In the genomic region with DNA sequence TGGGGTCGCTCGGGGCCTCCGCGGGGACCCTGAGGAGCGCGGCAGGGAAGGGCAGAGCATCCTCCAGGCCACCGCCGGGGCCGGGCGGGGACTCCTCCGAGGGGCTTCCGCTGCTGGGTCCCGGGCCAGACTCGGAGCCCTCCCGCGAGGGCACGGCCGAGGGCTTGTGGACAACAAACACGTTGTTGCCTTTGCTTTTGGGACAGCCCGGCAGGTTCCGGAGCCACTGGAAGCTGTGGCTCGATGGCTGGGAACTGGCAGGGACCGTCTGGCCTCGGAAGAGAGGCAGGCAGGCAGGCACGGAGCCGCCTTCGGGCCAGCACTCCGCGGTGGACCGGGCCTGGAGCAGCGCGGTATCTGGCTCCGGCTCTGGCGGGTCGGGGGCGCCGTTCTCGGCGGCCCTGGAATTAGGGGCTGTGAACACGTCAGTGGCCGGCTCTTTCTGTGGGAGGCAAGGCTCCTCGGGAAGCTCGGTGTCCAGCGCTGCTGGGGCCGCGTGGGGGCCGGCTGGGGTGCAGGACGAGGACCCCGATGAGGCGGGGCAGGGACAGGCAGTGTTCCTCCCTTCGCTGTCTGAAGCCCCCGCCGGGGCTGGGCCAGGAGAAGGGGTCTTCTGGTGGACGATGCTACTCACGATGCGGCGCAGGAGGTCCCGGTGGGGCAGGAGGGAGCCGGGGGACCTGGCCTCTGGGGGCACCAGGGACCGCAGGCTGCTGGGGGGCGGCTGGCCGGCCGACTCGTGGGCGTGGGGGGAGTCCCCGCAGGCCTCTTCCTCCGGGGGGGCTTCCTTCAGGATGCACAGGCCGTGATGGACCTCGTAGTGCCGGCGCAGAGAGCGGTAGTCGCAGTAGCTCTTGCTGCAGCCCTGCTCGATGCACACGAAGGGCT, we compare ENCODE assay signal across 19 cellular contexts. TPM values are rescaled to one million over a fixed set of nuclear protein-coding genes. Genes with fewer than 3 reads are reported as not detected.
DNase-seq lines count a peak whose midpoint lies in the region; ATAC-seq and TF ChIP-seq lines count a peak whose summit lies in the region.
"Had no signal": no experiment of that assay in that cellular context is flagged by ENCODE, and none has a peak within 500 bp of the region (broad histone marks: within the 10 kb centered on the region; RNA-seq: fewer than 3 reads in every experiment).

No MANE protein-coding gene starts in this region.

- DNase-seq in AG08395 (ENCODE audit: low spot score) (peak; percentile 18), GM23338 (ENCODE audit: low spot score) (peak; percentile 62), dorsolateral prefrontal cortex (no peak), neuronal stem cell (ENCODE audit: low spot score) (no peak), natural killer cell (no peak)
- no peak for DNase-seq in activated CD4-positive, alpha-beta T cell treated with anti-CD3 and anti-CD28 coated beads, Interleukin-2, amount 50 U/mL, for 1 hour
- DNase-seq: activated B cell treated with CpG ODN at 0.5 μM for 24 hours; activated naive CD8-positive, alpha-beta T cell treated with anti-CD3 and anti-CD28 coated beads, Interleukin-2, amount 10 ng/mL, durations not matched to agents 7 days and 5 days; AML-193; DMS79 treated with DMSO at 0.1 percent for 48 hours; Karpas-422; NCI-H1694; NCI-H524 treated with DMSO at 0.1 percent for 48 hours; nephron progenitor cell; OCI-M1 had no signal

- H3K79me2 ChIP-seq in GM23338 (replicated peaks; ENCODE audit: insufficient read depth): no peaks in the 10 kb centered on the region

- H2BK12ac ChIP-seq in neuronal stem cell (ENCODE audit: low read length): peak overlapping the region; percentile 73

- H3K9me3 Mint-ChIP-seq in GM23338: no peaks in the 10 kb centered on the region
- H3K9me3 Mint-ChIP-seq in natural killer cell: no peaks in the 10 kb centered on the region
- H3K9me3 Mint-ChIP-seq: activated B cell treated with CpG ODN at 0.5 μM for 24 hours; activated naive CD8-positive, alpha-beta T cell treated with anti-CD3 and anti-CD28 coated beads, Interleukin-2, amount 10 ng/mL, durations not matched to agents 7 days and 5 days; nephron progenitor cell; stimulated activated naive CD8-positive, alpha-beta T cell treated with anti-CD3 and anti-CD28 coated beads, Interleukin-15, Interleukin-2, amounts not matched to agents 100 ng/mL and 50 ng/mL, for 24 hours had no signal

- peak overlapping the region; percentile 49 for H2BK15ac ChIP-seq in neuronal stem cell (ENCODE audit: low read length)

- peak overlapping the region; percentile 93 for H2AFZ ChIP-seq in GM23338
- no peak overlapping the region for H2AFZ ChIP-seq in neuronal stem cell (ENCODE audit: low read length)

- H3K18ac ChIP-seq in neuronal stem cell (ENCODE audit: low read length): peak overlapping the region; percentile 57

- H3K36me3 ChIP-seq in GM23338 (ENCODE audit: insufficient read depth) (no peaks in the 10 kb centered on the region), neuronal stem cell (replicated peaks in 1 of 2; ENCODE audit: control insufficient read depth in 2 of 2, insufficient read depth in 2 of 2, low read length in 2 of 2) (no peaks in the 10 kb centered on the region)

- no peak overlapping the region for H3K27ac Mint-ChIP-seq in GM23338
- H3K27ac Mint-ChIP-seq in natural killer cell: peak overlapping the region in 1 of 2 donors; percentile 40
- H3K27ac Mint-ChIP-seq: activated B cell treated with CpG ODN at 0.5 μM for 24 hours; activated naive CD8-positive, alpha-beta T cell treated with anti-CD3 and anti-CD28 coated beads, Interleukin-2, amount 10 ng/mL, durations not matched to agents 7 days and 5 days; nephron progenitor cell; stimulated activated naive CD8-positive, alpha-beta T cell treated with anti-CD3 and anti-CD28 coated beads, Interleukin-15, Interleukin-2, amounts not matched to agents 100 ng/mL and 50 ng/mL, for 24 hours had no signal

- H3K23ac ChIP-seq in neuronal stem cell (ENCODE audit: low read depth, low read length, poor library complexity): no peak overlapping the region

- H3K4me3 Mint-ChIP-seq in GM23338 (no peak overlapping the region), natural killer cell (no peak overlapping the region)
- H3K4me3 Mint-ChIP-seq: activated B cell treated with CpG ODN at 0.5 μM for 24 hours; activated naive CD8-positive, alpha-beta T cell treated with anti-CD3 and anti-CD28 coated beads, Interleukin-2, amount 10 ng/mL, durations not matched to agents 7 days and 5 days; nephron progenitor cell had no signal

- peaks cover 6% of the 10 kb centered on the region; the same call in 1 of the 3 replicates for H3K4me1 Mint-ChIP-seq in GM23338
- peaks cover 19 to 21% of the 10 kb centered on the region in 2 donors for H3K4me1 Mint-ChIP-seq in natural killer cell

- WGBS in neuronal stem cell (ENCODE audit: extremely low coverage in 2 of 2, insufficient read length in 2 of 2, insufficient replicate concordance in 1 of 2), 2 donors: no CpG with 5 or more reads among the region's 75 CpGs

- H3K27me3 ChIP-seq in GM23338 (ENCODE audit: insufficient read depth) (no peaks in the 10 kb centered on the region), dorsolateral prefrontal cortex (peaks cover 0 to 26% (median 4%) of the 10 kb centered on the region in 45 donors), neuronal stem cell (ENCODE audit: control insufficient read depth in 3 of 3, insufficient read depth in 3 of 3, low read depth in 1 of 3, low read length in 3 of 3) (peaks cover 0 to 29% (median 0%) of the 10 kb centered on the region in 3 experiments)

- TF ChIP-seq CTCF in GM23338 (conservative IDR thresholded peaks at IDR 0.05; ENCODE audit: low read depth in 2 of 2): no peak
- TF ChIP-seq CTCF in dorsolateral prefrontal cortex (IDR thresholded peaks at IDR 0.05 in 54 of 56, conservative IDR thresholded peaks at IDR 0.05 in 2 of 56; ENCODE audit: low read depth in 1 of 56, partially characterized antibody in 56 of 56): no peak
- TF ChIP-seq CTCF in natural killer cell (IDR thresholded peaks at IDR 0.05): no peak

- H3K4me3 ChIP-seq in GM23338 (no peak overlapping the region), dorsolateral prefrontal cortex (peak overlapping the region in 41 of 59 donors; percentile 7 to 50 (median 31)), neuronal stem cell (ENCODE audit: low read length in 2 of 2) (no peak overlapping the region)

- peak overlapping the region; percentile 21 for H3K9ac ChIP-seq in neuronal stem cell (ENCODE audit: low read depth, low read length, poor library complexity)

- no peaks in the 10 kb centered on the region for H3K4me1 ChIP-seq in GM23338 (ENCODE audit: insufficient read depth)
- H3K4me1 ChIP-seq in neuronal stem cell (ENCODE audit: control insufficient read depth in 2 of 2, insufficient read depth in 1 of 2, low read depth in 1 of 2, low read length in 2 of 2): no peaks in the 10 kb centered on the region

- intact Hi-C loops in dorsolateral prefrontal cortex (cut with DNase I) (no loop called here), natural killer cell (cut with micrococcal nuclease) (loop anchor here (10.0 kb wide), 1 partner anchor 149 kb away; no protein-coding TSS in a partner anchor)

- H3K27me3 Mint-ChIP-seq in GM23338 (ENCODE audit: insufficient read depth, low read depth, poor library complexity) (peaks cover 2% of the 10 kb centered on the region), natural killer cell (ENCODE audit: low read depth in 2 of 2) (peaks cover 0 to 5% of the 10 kb centered on the region in 2 donors)

- H4K20me1 ChIP-seq in GM23338 (replicated peaks; ENCODE audit: insufficient read depth): no peaks in the 10 kb centered on the region

- no peaks in the 10 kb centered on the region for H3K9me3 ChIP-seq in neuronal stem cell (replicated peaks in 1 of 2; ENCODE audit: control insufficient read depth in 2 of 2, insufficient read depth in 1 of 2, low read depth in 1 of 2, low read length in 2 of 2)

- no peak overlapping the region for H3K4ac ChIP-seq in neuronal stem cell (ENCODE audit: low read length)

- H2AK5ac ChIP-seq in neuronal stem cell (ENCODE audit: low read depth, low read length): peak overlapping the region; percentile 84

- H3K79me1 ChIP-seq in neuronal stem cell (ENCODE audit: low read depth, low read length): peaks cover 2% of the 10 kb centered on the region

- H3K9me2 ChIP-seq in GM23338 (ENCODE audit: insufficient read depth): no peaks in the 10 kb centered on the region

- no peak overlapping the region for H3K14ac ChIP-seq in neuronal stem cell (ENCODE audit: low read length)

- H3K36me3 Mint-ChIP-seq in GM23338 (ENCODE audit: low read depth): no peaks in the 10 kb centered on the region
- no peaks in the 10 kb centered on the region for H3K36me3 Mint-ChIP-seq in natural killer cell
- H3K36me3 Mint-ChIP-seq: activated naive CD8-positive, alpha-beta T cell treated with anti-CD3 and anti-CD28 coated beads, Interleukin-2, amount 10 ng/mL, durations not matched to agents 7 days and 5 days had no signal

- H2BK120ac ChIP-seq in neuronal stem cell (ENCODE audit: low read depth, low read length): no peak overlapping the region

- H3K27ac ChIP-seq in GM23338 (ENCODE audit: low read depth) (peak overlapping the region; percentile 63; the same call in 1 of the 2 replicates), dorsolateral prefrontal cortex (no peak overlapping the region), neuronal stem cell (replicated peaks; ENCODE audit: low read length) (no peak overlapping the region)

- H3K4me2 ChIP-seq in GM23338: peak overlapping the region; percentile 48; the same call in 1 of the 2 replicates
- H3K4me2 ChIP-seq in neuronal stem cell (ENCODE audit: insufficient read depth, low read length, poor library complexity, severe bottlenecking): no peak overlapping the region

- H4K8ac ChIP-seq in neuronal stem cell (ENCODE audit: low read depth, low read length): no peak overlapping the region

- H3F3A ChIP-seq in GM23338 (replicated peaks; ENCODE audit: low read depth): no peaks in the 10 kb centered on the region; the same call in 1 of the 2 replicates

- no peak overlapping the region for H4K91ac ChIP-seq in neuronal stem cell (ENCODE audit: low read depth, low read length, poor library complexity)

- peak; percentile 75 for ATAC-seq in GM23338
- ATAC-seq in GM21576 (IDR thresholded peaks at IDR 0.05; ENCODE audit: unreplicated experiment): no peak
- ATAC-seq in GM21367 (IDR thresholded peaks at IDR 0.05; ENCODE audit: unreplicated experiment): no peak
- ATAC-seq in natural killer cell: no peak

- H2BK5ac ChIP-seq in neuronal stem cell (ENCODE audit: low read length): no peak overlapping the region

RNA-seq across cellular contexts. Expression of gene ZNF541, which starts 27.6 kb away (rescaled TPM):
- 0.42 TPM in 1 of 2 replicates, not detected in the other for total RNA-seq in GM23338 (2014; rRNA removed; shearing (Covaris generic))
- polyA plus RNA-seq in GM23338 (2016; fragmentation: Nextera tagmentation; extraction: Ambion mirVana): 0.05 and 0.26 TPM in 2 replicates
- 1 to 10 TPM in 85 of 120 experiments, under 1 TPM in 35; 0.50 to 4.5 (median 1.3) TPM for total RNA-seq in dorsolateral prefrontal cortex
- not detected for polyA plus RNA-seq in neuronal stem cell (2013, experiment 1 of 2)
- polyA plus RNA-seq in neuronal stem cell (2013, experiment 2 of 2): not detected
- 1 to 10 TPM; 1.5 to 2.0 (median 1.5) TPM for total RNA-seq in natural killer cell
- total RNA-seq: activated B cell treated with CpG ODN at 0.5 μM for 24 hours, skeletal muscle tissue had no signal

RNA-seq across cellular contexts. Expression of gene NAPA, which starts 30.4 kb away (rescaled TPM):
- 42.9 and 52.0 TPM in 2 replicates for total RNA-seq in GM23338 (2014; rRNA removed; shearing (Covaris generic))
- polyA plus RNA-seq in GM23338 (2016; fragmentation: Nextera tagmentation; extraction: Ambion mirVana): 72.1 and 74.3 TPM in 2 replicates
- total RNA-seq in dorsolateral prefrontal cortex (100 to 1,000 TPM; 102 to 294 (median 206) TPM), natural killer cell (100 to 1,000 TPM; 192 to 215 (median 192) TPM)
- 50.2 TPM for polyA plus RNA-seq in neuronal stem cell (2013, experiment 1 of 2)
- polyA plus RNA-seq in neuronal stem cell (2013, experiment 2 of 2): 49.4 TPM

Comparison
In these comparisons a context has a peak if more than half of its experiments do, and no peak if none do; other contexts are left out.
1. DNase-seq: peak in AG08395 (single experiment) and GM23338 (single experiment); none in dorsolateral prefrontal cortex (0 of 10), neuronal stem cell (single experiment), activated CD4-positive, alpha-beta T cell treated with anti-CD3 and anti-CD28 coated beads, Interleukin-2, amount 50 U/mL, for 1 hour (single experiment) and natural killer cell (single experiment).
2. H3K4me3 ChIP-seq: peak in dorsolateral prefrontal cortex (41 of 59); none in GM23338 (single experiment) and neuronal stem cell (0 of 2).